Comparison of ENCODE assay signal across 8 cellular contexts in the genomic region with DNA sequence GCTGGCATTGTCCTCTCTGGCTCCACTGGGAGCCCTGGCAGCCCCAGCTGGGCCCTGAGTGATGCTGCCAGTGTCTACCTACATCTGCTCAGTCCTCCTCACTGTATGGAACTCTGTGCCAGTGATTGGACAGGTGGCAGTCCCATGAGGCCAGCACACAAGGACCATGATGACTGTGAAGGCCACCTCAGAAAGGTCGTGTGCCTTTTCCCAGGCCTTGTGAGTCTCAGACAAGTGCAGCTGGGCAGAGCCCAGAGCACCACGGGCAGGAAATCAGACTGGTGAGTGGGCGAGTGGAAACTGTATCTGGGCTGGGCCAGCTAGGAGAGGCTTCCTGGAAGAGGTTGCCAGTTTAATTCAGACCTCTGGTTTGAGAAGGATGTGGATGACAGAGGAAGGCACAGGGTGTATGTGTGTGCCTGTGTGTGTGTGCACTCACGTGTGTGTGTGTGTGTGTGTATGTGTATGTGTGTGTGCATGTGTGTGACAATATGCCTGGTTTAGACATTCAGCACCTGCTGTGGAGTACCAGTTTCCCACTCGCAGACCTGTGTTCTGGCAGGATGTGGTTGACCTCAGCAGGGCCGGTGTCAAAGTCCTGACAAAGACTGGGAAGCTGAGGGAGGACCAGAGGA. TPM values are rescaled to one million over a fixed set of nuclear protein-coding genes. Genes with fewer than 3 reads are reported as not detected.
A peak's percentile ranks its signal among the peaks of the same experiment; 100 is the strongest.
DNase-seq lines count a peak whose midpoint lies in the region; ATAC-seq and TF ChIP-seq lines count a peak whose summit lies in the region.

No MANE protein-coding gene starts in this region.

- DNase-seq in activated CD4-positive, alpha-beta T cell treated with anti-CD3 and anti-CD28 coated beads for 24 hours (ENCODE audit: low read depth in 2 of 2) = peak; percentile 21 to 52
- no peak for DNase-seq in activated CD4-positive, alpha-beta T cell treated with anti-CD3 and anti-CD28 coated beads, Interleukin-2, amount 50 U/mL, for 1 hour
- DNase-seq in OCI-LY7 (ENCODE audit: low spot score) = peak; percentile 28
- no peak for DNase-seq in endodermal cell
- no peak for DNase-seq in suprapubic skin (ENCODE audit: low spot score in 2 of 2)
- DNase-seq in NCI-H2227 treated with DMSO at 0.1 percent for 48 hours (lab: John Stamatoyannopoulos, UW) = no peak
- DNase-seq in pons (ENCODE audit: low spot score) = no peak

- POLR2A ChIA-PET in OCI-LY7 (lab: Charles Lee) = interaction anchor here (0.7 kb wide), 1 partner anchor 852 kb away, joined by 3 read pairs; no protein-coding TSS in a partner anchor

- no peaks in the 10 kb centered on the region for H3K79me2 ChIP-seq in OCI-LY7 (ENCODE audit: insufficient read depth, low read depth, low read length)

- H3K27me3 Mint-ChIP-seq in endodermal cell (ENCODE audit: insufficient read depth) = no peaks in the 10 kb centered on the region

- no TSS peak for BruUV-seq in OCI-LY7 (replicated peaks; lab: Mats Ljungman, UMichigan)

- H3K4me1 Mint-ChIP-seq in endodermal cell = peaks cover 35% of the 10 kb centered on the region

- no peaks in the 10 kb centered on the region for H3K9me3 ChIP-seq in OCI-LY7 (ENCODE audit: low read length)
- H3K9me3 ChIP-seq in endodermal cell (ENCODE audit: control insufficient read depth, low read length) = no peaks in the 10 kb centered on the region
- no peaks in the 10 kb centered on the region for H3K9me3 ChIP-seq in suprapubic skin

- no peak overlapping the region for H3K4me2 ChIP-seq in OCI-LY7 (ENCODE audit: low read length)

- ATAC-seq in HG02623 (IDR thresholded peaks at IDR 0.05; ENCODE audit: unreplicated experiment) = no peak

- CTCF ChIA-PET in OCI-LY7 (lab: Charles Lee; ENCODE audit: unreplicated experiment) = no interaction called here

- H2AFZ ChIP-seq in OCI-LY7 (ENCODE audit: low read length) = no peak overlapping the region

- no peak overlapping the region for H3K27ac ChIP-seq in OCI-LY7 (ENCODE audit: low read depth, low read length, poor library complexity, severe bottlenecking)
- H3K27ac ChIP-seq in endodermal cell (ENCODE audit: low read depth, low read length) = no peak overlapping the region
- H3K27ac ChIP-seq in suprapubic skin = peak overlapping the region; percentile 63

- H3K4me1 ChIP-seq in OCI-LY7 (ENCODE audit: insufficient read depth, low read length, poor library complexity, severe bottlenecking) = peaks cover 11% of the 10 kb centered on the region
- peaks cover 23% of the 10 kb centered on the region for H3K4me1 ChIP-seq in endodermal cell (ENCODE audit: control insufficient read depth, insufficient read depth, low read length)
- H3K4me1 ChIP-seq in suprapubic skin = peaks cover 85% of the 10 kb centered on the region

- H3K36me3 Mint-ChIP-seq in endodermal cell (ENCODE audit: low read depth) = peaks cover 5% of the 10 kb centered on the region

- WGBS in endodermal cell (ENCODE audit: insufficient coverage in 1 of 2, insufficient read length in 1 of 2), 2 experiments = 90 to 92% methylated on average over 6 of the region's 6 CpGs
- WGBS in suprapubic skin = 61% methylated on average over 3 of the region's 6 CpGs

- H3K9ac ChIP-seq in endodermal cell (ENCODE audit: extremely low read depth, low read length, poor library complexity, severe bottlenecking) = no peak overlapping the region

- peak overlapping the region; percentile 80 for H3K27ac Mint-ChIP-seq in endodermal cell

- no peak for TF ChIP-seq CTCF in OCI-LY7 (conservative IDR thresholded peaks at IDR 0.05; ENCODE audit: low read length)
- no peak for TF ChIP-seq CTCF in endodermal cell (conservative IDR thresholded peaks at IDR 0.05)
- no peak for TF ChIP-seq CTCF in suprapubic skin (IDR thresholded peaks at IDR 0.05)

- TF ChIP-seq EP300 in suprapubic skin (IDR thresholded peaks at IDR 0.05) = no peak

- no peak overlapping the region for H3K4me3 ChIP-seq in OCI-LY7 (ENCODE audit: low read depth, low read length, poor library complexity, severe bottlenecking)
- H3K4me3 ChIP-seq in endodermal cell (ENCODE audit: low read length) = no peak overlapping the region
- H3K4me3 ChIP-seq in suprapubic skin = no peak overlapping the region

- no peaks in the 10 kb centered on the region; the same call in 1 of the 2 replicates for H4K20me1 ChIP-seq in OCI-LY7 (ENCODE audit: insufficient read depth, low read length)

- no peak for TF ChIP-seq POLR2A in suprapubic skin (IDR thresholded peaks at IDR 0.05)

- H3K9me2 ChIP-seq in OCI-LY7 (ENCODE audit: insufficient read depth, low read length) = no peaks in the 10 kb centered on the region

- no peak overlapping the region for H3K4me3 Mint-ChIP-seq in endodermal cell

- intact Hi-C loops in OCI-LY7 (cut with micrococcal nuclease; ENCODE audit: unreplicated experiment) = no loop called here

- H3K36me3 ChIP-seq in OCI-LY7 (ENCODE audit: insufficient read depth, low read length) (no peaks in the 10 kb centered on the region), endodermal cell (ENCODE audit: control insufficient read depth, insufficient read depth, low read length) (no peaks in the 10 kb centered on the region), suprapubic skin (no peaks in the 10 kb centered on the region)

- H3K27me3 ChIP-seq in endodermal cell (ENCODE audit: control insufficient read depth, insufficient read depth, low read length, poor library complexity, severe bottlenecking) (no peaks in the 10 kb centered on the region), suprapubic skin (no peaks in the 10 kb centered on the region)

- no peaks in the 10 kb centered on the region for H3K9me3 Mint-ChIP-seq in endodermal cell

RNA-seq across cellular contexts. Expression of a gene that starts 7.0 kb away (rescaled TPM):
- total RNA-seq in OCI-LY7 (2014; rRNA removed; shearing (Covaris generic)) = 17.5 and 24.1 TPM in 2 replicates
- total RNA-seq in OCI-LY7 (2022) (20.3 and 25.2 TPM in 2 replicates), endodermal cell (10 to 100 TPM; 37.2 to 39.7 TPM), suprapubic skin (100 to 1,000 TPM in 2 of 4 donors, 10 to 100 TPM in 2; 71.5 to 120 (median 99.4) TPM)
- 29.9 TPM for polyA plus RNA-seq in endodermal cell (2013, experiment 1 of 2)
- 26.1 TPM for polyA plus RNA-seq in endodermal cell (2013, experiment 2 of 2)

RNA-seq across cellular contexts. Expression of a gene that starts 12.4 kb away (rescaled TPM):
- 0.05 TPM in 1 of 2 replicates, not detected in the other for total RNA-seq in OCI-LY7 (2014; rRNA removed; shearing (Covaris generic))
- total RNA-seq in OCI-LY7 (2022) (not detected in 2 replicates), endodermal cell (1 to 10 TPM; 1.2 to 2.0 TPM), suprapubic skin (10 to 100 TPM; 12.8 to 20.5 (median 14.7) TPM)
- polyA plus RNA-seq in endodermal cell (2013, experiment 1 of 2) = 3.6 TPM
- 3.7 TPM for polyA plus RNA-seq in endodermal cell (2013, experiment 2 of 2)

RNA-seq across cellular contexts. Expression of a gene that starts 50.8 kb away (rescaled TPM):
- total RNA-seq in OCI-LY7 (2014; rRNA removed; shearing (Covaris generic)) = not detected in 2 replicates
- total RNA-seq in OCI-LY7 (2022) (not detected in 2 replicates), endodermal cell (1 to 10 TPM; 7.7 to 8.5 TPM), suprapubic skin (1 to 10 TPM; 2.1 to 8.6 (median 2.9) TPM)
- polyA plus RNA-seq in endodermal cell (2013, experiment 1 of 2) = 4.2 TPM
- polyA plus RNA-seq in endodermal cell (2013, experiment 2 of 2) = 3.9 TPM

RNA-seq across cellular contexts. Expression of a gene that starts 54.6 kb away (rescaled TPM):
- 18.9 and 19.3 TPM in 2 replicates for total RNA-seq in OCI-LY7 (2014; rRNA removed; shearing (Covaris generic))
- total RNA-seq in OCI-LY7 (2022) (27.4 and 30.1 TPM in 2 replicates), endodermal cell (10 to 100 TPM; 24.1 to 25.8 TPM), suprapubic skin (10 to 100 TPM in 1 of 4 donors, 1 to 10 TPM in 3; 3.8 to 10.6 (median 8.4) TPM)
- 21.2 TPM for polyA plus RNA-seq in endodermal cell (2013, experiment 1 of 2)
- polyA plus RNA-seq in endodermal cell (2013, experiment 2 of 2) = 19.8 TPM

RNA-seq across cellular contexts. Expression of a gene that starts 56.4 kb away (rescaled TPM):
- 3.9 and 8.0 TPM in 2 replicates for total RNA-seq in OCI-LY7 (2014; rRNA removed; shearing (Covaris generic))
- total RNA-seq in OCI-LY7 (2022) (8.0 and 9.5 TPM in 2 replicates), endodermal cell (10 to 100 TPM; 14.4 to 16.9 TPM), suprapubic skin (1 to 10 TPM; 1.3 to 3.7 (median 2.2) TPM)
- polyA plus RNA-seq in endodermal cell (2013, experiment 1 of 2) = 15.6 TPM
- 15.4 TPM for polyA plus RNA-seq in endodermal cell (2013, experiment 2 of 2)

Comparison
In these comparisons a context has a peak if more than half of its experiments do, and no peak if none do; other contexts are left out.
1. DNase-seq: peak in activated CD4-positive, alpha-beta T cell treated with anti-CD3 and anti-CD28 coated beads for 24 hours (2 of 2) and OCI-LY7 (single experiment); none in activated CD4-positive, alpha-beta T cell treated with anti-CD3 and anti-CD28 coated beads, Interleukin-2, amount 50 U/mL, for 1 hour (single experiment), endodermal cell (single experiment), suprapubic skin (0 of 2), NCI-H2227 treated with DMSO at 0.1 percent for 48 hours (single experiment) and pons (single experiment).
2. RNA of a gene that starts 12.4 kb away (total RNA-seq): 12.8 to 20.5 TPM in suprapubic skin; 1.2 to 2.0 TPM in endodermal cell and 0.05 TPM in OCI-LY7; every median in the first group is over 4 times any median in the second.